In genomic region chr14:77607741-77608302, GRCh38 we compare ENCODE assay signal across 8 cellular contexts. TPM values are rescaled to one million over a fixed set of nuclear protein-coding genes. Genes with fewer than 3 reads are reported as not detected.
DNase-seq lines count a peak whose midpoint lies in the region; ATAC-seq and TF ChIP-seq lines count a peak whose summit lies in the region.

No MANE protein-coding gene starts in this region.

- peaks cover 46 to 75% (median 62%) of the 10 kb centered on the region in 3 donors for H3K4me1 Mint-ChIP-seq in CD8-positive, alpha-beta memory T cell
- peaks cover 12% of the 10 kb centered on the region for H3K4me1 Mint-ChIP-seq in GM23338
- peaks cover 17% of the 10 kb centered on the region for H3K4me1 Mint-ChIP-seq in WTC11

- ATAC-seq in GM23338 (peak; percentile 86), WTC11 (peak; percentile 69), HG03378 (IDR thresholded peaks at IDR 0.05; ENCODE audit: unreplicated experiment) (no peak), omental fat pad (ENCODE audit: low FRiP score) (no peak)

- H3K27ac ChIP-seq in CD8-positive, alpha-beta memory T cell (ENCODE audit: low read depth, low read length): peak overlapping the region; percentile 47
- peak overlapping the region; percentile 70 for H3K27ac ChIP-seq in GM23338 (ENCODE audit: low read depth)
- H3K27ac ChIP-seq in uterus: no peak overlapping the region

- H3K4me3 ChIP-seq in CD8-positive, alpha-beta memory T cell (ENCODE audit: low read length): peak overlapping the region; percentile 19
- H3K4me3 ChIP-seq in GM23338 (no peak overlapping the region), uterus (no peak overlapping the region)

- H3K9me3 ChIP-seq in CD8-positive, alpha-beta memory T cell (ENCODE audit: low read length): no peaks in the 10 kb centered on the region
- H3K9me3 ChIP-seq in uterus: no peaks in the 10 kb centered on the region

- no peaks in the 10 kb centered on the region for H3K9me3 Mint-ChIP-seq in CD8-positive, alpha-beta memory T cell
- peaks cover 8% of the 10 kb centered on the region; the same call in 2 of the 3 replicates for H3K9me3 Mint-ChIP-seq in GM23338
- H3K9me3 Mint-ChIP-seq in WTC11: peaks cover 11% of the 10 kb centered on the region

- no peak for TF ChIP-seq CTCF in GM23338 (conservative IDR thresholded peaks at IDR 0.05; ENCODE audit: low read depth in 2 of 2)
- TF ChIP-seq CTCF in WTC11 (IDR thresholded peaks at IDR 0.05): no peak
- TF ChIP-seq CTCF in uterus (IDR thresholded peaks at IDR 0.05): no peak
- TF ChIP-seq CTCF in omental fat pad (IDR thresholded peaks at IDR 0.05): no peak

- DNase-seq in CD8-positive, alpha-beta memory T cell: peak in 2 of 5 donors; percentile 5 to 13
- DNase-seq in GM23338 (ENCODE audit: low spot score) (peak; percentile 30), WTC11 (ENCODE audit: low spot score) (no peak), kidney glomerular epithelial cell (lab: John Stamatoyannopoulos, UW) (peak; percentile 29), uterus (no peak), NCI-H146 (lab: John Stamatoyannopoulos, UW) (no peak), omental fat pad (ENCODE audit: low spot score) (no peak)

- peaks cover 99% of the 10 kb centered on the region for H3K79me2 ChIP-seq in GM23338 (replicated peaks; ENCODE audit: insufficient read depth)

- H2AFZ ChIP-seq in GM23338: no peak overlapping the region

- CTCF ChIA-PET in CD8-positive, alpha-beta memory T cell (lab: Charles Lee): interaction anchor here (1.0 kb wide), 1 partner anchor 8 kb away, joined by 3 read pairs; no protein-coding TSS in a partner anchor
- CTCF ChIA-PET in WTC11 (lab: Charles Lee): interaction anchor here (1.3 to 1.4 kb wide), 4 partner anchors 57 to 466 kb away, joined by 3 to 7 read pairs (median 3); partner anchors contain the start of gene ZDHHC22

- H3K4me2 ChIP-seq in GM23338: 0 out of 2 replicates have a peak overlapping the region, but pooled peaks have one; percentile 29

- H3F3A ChIP-seq in GM23338 (replicated peaks; ENCODE audit: low read depth): no peaks in the 10 kb centered on the region

- H3K9me2 ChIP-seq in GM23338 (ENCODE audit: insufficient read depth): no peaks in the 10 kb centered on the region

- H4K20me1 ChIP-seq in GM23338 (replicated peaks; ENCODE audit: insufficient read depth): peaks cover 22% of the 10 kb centered on the region

- no peaks in the 10 kb centered on the region for H3K27me3 ChIP-seq in CD8-positive, alpha-beta memory T cell (ENCODE audit: insufficient read depth, low read length, poor library complexity, severe bottlenecking)
- no peaks in the 10 kb centered on the region for H3K27me3 ChIP-seq in GM23338 (ENCODE audit: insufficient read depth)
- H3K27me3 ChIP-seq in uterus: no peaks in the 10 kb centered on the region

- peak overlapping the region in 6 of 7 donors; percentile 16 to 72 (median 67) for H3K4me3 Mint-ChIP-seq in CD8-positive, alpha-beta memory T cell
- H3K4me3 Mint-ChIP-seq in GM23338 (no peak overlapping the region), WTC11 (no peak overlapping the region)

- intact Hi-C loops in uterus (cut with DNase I; ENCODE audit: low total_unique reads): no loop called here

- POLR2A ChIA-PET in CD8-positive, alpha-beta memory T cell (lab: Charles Lee): no interaction called here
- POLR2A ChIA-PET in WTC11 (lab: Charles Lee): no interaction called here

- H3K36me3 ChIP-seq in CD8-positive, alpha-beta memory T cell (ENCODE audit: insufficient read depth, low read length): no peaks in the 10 kb centered on the region
- H3K36me3 ChIP-seq in GM23338 (ENCODE audit: insufficient read depth) (peaks cover 5% of the 10 kb centered on the region; the same call in 1 of the 2 replicates), uterus (no peaks in the 10 kb centered on the region)

- H3K27me3 Mint-ChIP-seq in CD8-positive, alpha-beta memory T cell: no peaks in the 10 kb centered on the region
- H3K27me3 Mint-ChIP-seq in GM23338 (ENCODE audit: insufficient read depth, low read depth, poor library complexity) (peaks cover 2% of the 10 kb centered on the region), WTC11 (ENCODE audit: low read depth) (no peaks in the 10 kb centered on the region)

- H3K4me1 ChIP-seq in CD8-positive, alpha-beta memory T cell (ENCODE audit: insufficient read depth, low read length): peaks cover 45% of the 10 kb centered on the region
- H3K4me1 ChIP-seq in GM23338 (ENCODE audit: insufficient read depth): peaks cover 10% of the 10 kb centered on the region
- no peaks in the 10 kb centered on the region for H3K4me1 ChIP-seq in uterus

- peaks cover 0 to 4% (median 3%) of the 10 kb centered on the region in 3 donors for H3K36me3 Mint-ChIP-seq in CD8-positive, alpha-beta memory T cell
- H3K36me3 Mint-ChIP-seq in GM23338 (ENCODE audit: low read depth): peaks cover 17% of the 10 kb centered on the region
- H3K36me3 Mint-ChIP-seq in WTC11: peaks cover 12% of the 10 kb centered on the region

- peak overlapping the region in 7 of 8 donors; percentile 26 to 77 (median 59) for H3K27ac Mint-ChIP-seq in CD8-positive, alpha-beta memory T cell
- peak overlapping the region; percentile 72 for H3K27ac Mint-ChIP-seq in GM23338
- peak overlapping the region; percentile 23; the same call in 1 of the 2 replicates for H3K27ac Mint-ChIP-seq in WTC11

- TF ChIP-seq POLR2A in uterus (IDR thresholded peaks at IDR 0.05): no peak

TF ChIP-seq in GM23338, 12 proteins besides CTCF, POLR2A, EP300 and RAD21 (continues in another document):
- TF ChIP-seq CREB1 (CRISPR knock-in tag; IDR thresholded peaks at IDR 0.05; ENCODE audit: low read depth): no peak
- no peak for TF ChIP-seq JUNB (IDR thresholded peaks at IDR 0.05; ENCODE audit: unreplicated experiment)
- TF ChIP-seq, protein P1, sequence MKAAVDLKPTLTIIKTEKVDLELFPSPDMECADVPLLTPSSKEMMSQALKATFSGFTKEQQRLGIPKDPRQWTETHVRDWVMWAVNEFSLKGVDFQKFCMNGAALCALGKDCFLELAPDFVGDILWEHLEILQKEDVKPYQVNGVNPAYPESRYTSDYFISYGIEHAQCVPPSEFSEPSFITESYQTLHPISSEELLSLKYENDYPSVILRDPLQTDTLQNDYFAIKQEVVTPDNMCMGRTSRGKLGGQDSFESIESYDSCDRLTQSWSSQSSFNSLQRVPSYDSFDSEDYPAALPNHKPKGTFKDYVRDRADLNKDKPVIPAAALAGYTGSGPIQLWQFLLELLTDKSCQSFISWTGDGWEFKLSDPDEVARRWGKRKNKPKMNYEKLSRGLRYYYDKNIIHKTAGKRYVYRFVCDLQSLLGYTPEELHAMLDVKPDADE (IDR thresholded peaks at IDR 0.05): no peak
- no peak for TF ChIP-seq EZH2phosphoT487 (IDR thresholded peaks at IDR 0.05; ENCODE audit: unreplicated experiment)

TF ChIP-seq in WTC11, 78 proteins besides CTCF, POLR2A, EP300 and RAD21 (continues in another document):
- TF ChIP-seq MYBL2 (CRISPR knock-in tag; IDR thresholded peaks at IDR 0.05): no peak
- no peak for TF ChIP-seq SP1 (CRISPR knock-in tag; conservative IDR thresholded peaks at IDR 0.05)
- TF ChIP-seq CREB1 (CRISPR knock-in tag; IDR thresholded peaks at IDR 0.05): no peak
- TF ChIP-seq, protein P2, sequence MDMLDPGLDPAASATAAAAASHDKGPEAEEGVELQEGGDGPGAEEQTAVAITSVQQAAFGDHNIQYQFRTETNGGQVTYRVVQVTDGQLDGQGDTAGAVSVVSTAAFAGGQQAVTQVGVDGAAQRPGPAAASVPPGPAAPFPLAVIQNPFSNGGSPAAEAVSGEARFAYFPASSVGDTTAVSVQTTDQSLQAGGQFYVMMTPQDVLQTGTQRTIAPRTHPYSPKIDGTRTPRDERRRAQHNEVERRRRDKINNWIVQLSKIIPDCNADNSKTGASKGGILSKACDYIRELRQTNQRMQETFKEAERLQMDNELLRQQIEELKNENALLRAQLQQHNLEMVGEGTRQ (CRISPR knock-in tag; IDR thresholded peaks at IDR 0.05): no peak
- no peak for TF ChIP-seq ELF4 (CRISPR knock-in tag; IDR thresholded peaks at IDR 0.05; ENCODE audit: low read depth)
- TF ChIP-seq E2F5 (CRISPR knock-in tag; IDR thresholded peaks at IDR 0.05): no peak
- no peak for TF ChIP-seq ZNF263 (CRISPR knock-in tag; IDR thresholded peaks at IDR 0.05; ENCODE audit: low read depth)
- no peak for TF ChIP-seq MAX (CRISPR knock-in tag; IDR thresholded peaks at IDR 0.05)
- TF ChIP-seq, protein P3, sequence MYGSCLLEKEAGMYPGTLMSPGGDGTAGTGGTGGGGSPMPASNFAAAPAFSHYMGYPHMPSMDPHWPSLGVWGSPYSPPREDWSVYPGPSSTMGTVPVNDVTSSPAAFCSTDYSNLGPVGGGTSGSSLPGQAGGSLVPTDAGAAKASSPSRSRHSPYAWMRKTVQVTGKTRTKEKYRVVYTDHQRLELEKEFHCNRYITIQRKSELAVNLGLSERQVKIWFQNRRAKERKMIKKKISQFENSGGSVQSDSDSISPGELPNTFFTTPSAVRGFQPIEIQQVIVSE (CRISPR knock-in tag; IDR thresholded peaks at IDR 0.05; ENCODE audit: borderline replicate concordance): no peak
- TF ChIP-seq TEAD4 (CRISPR knock-in tag; IDR thresholded peaks at IDR 0.05): no peak

RNA-seq across cellular contexts. Expression of gene SPTLC2, which starts 8.6 kb away (rescaled TPM):
- total RNA-seq in CD8-positive, alpha-beta memory T cell: 10 to 100 TPM; 24.1 to 27.5 TPM
- 15.6 TPM for polyA plus RNA-seq in CD8-positive, alpha-beta memory T cell
- total RNA-seq in GM23338 (2014; rRNA removed; shearing (Covaris generic)): 35.8 and 38.9 TPM in 2 replicates
- 18.0 and 22.3 TPM in 2 replicates for polyA plus RNA-seq in GM23338 (2016; fragmentation: Nextera tagmentation; extraction: Ambion mirVana)
- 38.2 to 40.1 TPM (median 39.6 TPM) in 3 replicates for total RNA-seq in WTC11 (2021)
- total RNA-seq in uterus: 10 to 100 TPM; 12.3 to 64.2 (median 32.1) TPM
- 10 to 100 TPM; 23.5 to 73.6 (median 52.3) TPM for total RNA-seq in omental fat pad

Comparison
In these comparisons a context has a peak if more than half of its experiments do, and no peak if none do; other contexts are left out.
1. DNase-seq: peak in GM23338 (single experiment) and kidney glomerular epithelial cell (single experiment); none in WTC11 (single experiment), uterus (0 of 2), NCI-H146 (single experiment) and omental fat pad (single experiment).
2. H3K27ac ChIP-seq: peak in CD8-positive, alpha-beta memory T cell (single experiment) and GM23338 (single experiment); none in uterus (0 of 2).
3. H3K4me3 Mint-ChIP-seq: peak in CD8-positive, alpha-beta memory T cell (6 of 7); none in GM23338 (single experiment) and WTC11 (single experiment).
4. ATAC-seq: peak in GM23338 (single experiment) and WTC11 (single experiment); none in HG03378 (single experiment) and omental fat pad (single experiment).
5. Peak in every context shown above with its lines, with median percentiles within 50 percentile points of each other: H3K27ac Mint-ChIP-seq.